20 cellular contexts compared by ENCODE assay signal in the genomic region with DNA sequence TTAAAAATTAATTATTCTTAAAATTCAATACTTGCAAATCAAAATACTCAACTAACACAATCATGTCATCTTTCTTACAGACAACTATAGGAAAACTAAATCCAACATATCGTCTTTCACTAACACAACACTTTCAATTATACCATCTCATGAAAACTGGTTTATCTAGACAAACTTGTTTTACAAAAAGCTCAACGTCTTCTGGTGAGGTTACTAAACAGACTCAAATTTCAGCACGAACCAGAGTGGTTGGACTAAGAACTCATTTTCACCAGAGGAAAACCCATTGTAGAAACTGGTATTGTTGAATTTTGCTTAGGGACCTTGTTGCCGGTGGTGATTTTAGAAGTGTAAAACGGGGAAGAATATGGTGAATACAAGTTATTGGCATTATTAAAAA. TPM values are rescaled to one million over a fixed set of nuclear protein-coding genes. Genes with fewer than 3 reads are reported as not detected.
DNase-seq lines count a peak whose midpoint lies in the region; ATAC-seq lines count a peak whose summit lies in the region.
"Had no signal": no experiment of that assay in that cellular context is flagged by ENCODE, and none has a peak within 500 bp of the region (broad histone marks: within the 10 kb centered on the region; RNA-seq: fewer than 3 reads in every experiment).

No MANE protein-coding gene starts in this region.

- peak overlapping the region; percentile 75 for H3K27ac Mint-ChIP-seq in activated T-cell treated with anti-CD3 and anti-CD28 coated beads, Interleukin-2, amount 50 U/mL, for 72 hours
- H3K27ac Mint-ChIP-seq in activated T-helper 2 cell treated with anti-CD3 and anti-CD28 coated beads, Interferon-gamma antibody, Interleukin-2, Interleukin-4, amounts not matched to agents 10 μg/mL and 5 μg/mL and 100 μg/mL, durations not matched to agents 14 hours and 24 hours and 36 hours, result no peak overlapping the region
- H3K27ac Mint-ChIP-seq: activated CD8-positive, alpha-beta memory T cell treated with anti-CD3 and anti-CD28 coated beads, Interleukin-2, amount 10 ng/mL, durations not matched to agents 7 days and 5 days; nephron had no signal

- no peak for DNase-seq in activated T-cell treated with anti-CD3 and anti-CD28 coated beads, Interleukin-2, amount 50 U/mL, for 72 hours
- no peak for DNase-seq in activated T-cell treated with anti-CD3 and anti-CD28 coated beads, Interleukin-2, amount 50 U/mL, for 4 hours
- DNase-seq in NCI-H526 treated with DMSO at 0.1 percent for 48 hours (lab: John Stamatoyannopoulos, UW) (peak; percentile 27), MV-4-11 (lab: John Stamatoyannopoulos, UW) (no peak), NCI-H1092 (lab: John Stamatoyannopoulos, UW) (no peak)
- no peak for DNase-seq in activated T-helper 2 cell treated with anti-CD3 and anti-CD28 coated beads, Interferon-gamma antibody, Interleukin-2, Interleukin-4, amounts not matched to agents 10 μg/mL and 5 μg/mL and 100 μg/mL, durations not matched to agents 14 hours and 24 hours and 36 hours (ENCODE audit: low spot score)
- DNase-seq: activated CD8-positive, alpha-beta memory T cell treated with anti-CD3 and anti-CD28 coated beads, Interleukin-2, amount 10 ng/mL, durations not matched to agents 7 days and 5 days; activated gamma-delta T cell; central memory CD4-positive, alpha-beta T cell; erythroblast; gastrocnemius medialis; IMR-90; NCI-H187 treated with DMSO at 0.1 percent for 48 hours; NCI-H774; stimulated activated CD4-positive, alpha-beta T cell treated with anti-CD3 and anti-CD28 coated beads, Interleukin-2, amount 100 ng/mL, for 48 hours; stomach; T1000 had no signal

- H3K4me1 Mint-ChIP-seq in activated T-cell treated with anti-CD3 and anti-CD28 coated beads, Interleukin-2, amount 50 U/mL, for 72 hours (ENCODE audit: low read depth), result no peaks in the 10 kb centered on the region
- H3K4me1 Mint-ChIP-seq in activated T-cell treated with anti-CD3 and anti-CD28 coated beads, Interleukin-2, amount 50 U/mL, for 4 hours (ENCODE audit: low read depth), result peaks cover 5% of the 10 kb centered on the region
- peaks cover 5% of the 10 kb centered on the region for H3K4me1 Mint-ChIP-seq in activated T-helper 2 cell treated with anti-CD3 and anti-CD28 coated beads, Interferon-gamma antibody, Interleukin-2, Interleukin-4, amounts not matched to agents 10 μg/mL and 5 μg/mL and 100 μg/mL, durations not matched to agents 14 hours and 24 hours and 36 hours (ENCODE audit: low read depth)
- H3K4me1 Mint-ChIP-seq: nephron had no signal

- H3K4me3 Mint-ChIP-seq in activated T-cell treated with anti-CD3 and anti-CD28 coated beads, Interleukin-2, amount 50 U/mL, for 72 hours, result no peak overlapping the region
- H3K4me3 Mint-ChIP-seq in activated T-cell treated with anti-CD3 and anti-CD28 coated beads, Interleukin-2, amount 50 U/mL, for 4 hours, result no peak overlapping the region
- no peak overlapping the region for H3K4me3 Mint-ChIP-seq in activated T-helper 2 cell treated with anti-CD3 and anti-CD28 coated beads, Interferon-gamma antibody, Interleukin-2, Interleukin-4, amounts not matched to agents 10 μg/mL and 5 μg/mL and 100 μg/mL, durations not matched to agents 14 hours and 24 hours and 36 hours (ENCODE audit: low read depth)
- H3K4me3 Mint-ChIP-seq: activated CD8-positive, alpha-beta memory T cell treated with anti-CD3 and anti-CD28 coated beads, Interleukin-2, amount 10 ng/mL, durations not matched to agents 7 days and 5 days; nephron had no signal

- H3K9me3 Mint-ChIP-seq in activated T-cell treated with anti-CD3 and anti-CD28 coated beads, Interleukin-2, amount 50 U/mL, for 72 hours, result no peaks in the 10 kb centered on the region
- no peaks in the 10 kb centered on the region for H3K9me3 Mint-ChIP-seq in activated T-cell treated with anti-CD3 and anti-CD28 coated beads, Interleukin-2, amount 50 U/mL, for 4 hours
- H3K9me3 Mint-ChIP-seq in activated T-helper 2 cell treated with anti-CD3 and anti-CD28 coated beads, Interferon-gamma antibody, Interleukin-2, Interleukin-4, amounts not matched to agents 10 μg/mL and 5 μg/mL and 100 μg/mL, durations not matched to agents 14 hours and 24 hours and 36 hours, result no peaks in the 10 kb centered on the region
- H3K9me3 Mint-ChIP-seq: nephron had no signal

- intact Hi-C loops in activated T-helper 2 cell treated with anti-CD3 and anti-CD28 coated beads, Interferon-gamma antibody, Interleukin-2, Interleukin-4, amounts not matched to agents 10 μg/mL and 5 μg/mL and 100 μg/mL, durations not matched to agents 14 hours and 24 hours and 36 hours (cut with micrococcal nuclease), result no loop called here

- no peaks in the 10 kb centered on the region for H3K27me3 Mint-ChIP-seq in activated T-cell treated with anti-CD3 and anti-CD28 coated beads, Interleukin-2, amount 50 U/mL, for 72 hours (ENCODE audit: low read depth)
- H3K27me3 Mint-ChIP-seq in activated T-cell treated with anti-CD3 and anti-CD28 coated beads, Interleukin-2, amount 50 U/mL, for 4 hours (ENCODE audit: low read depth), result no peaks in the 10 kb centered on the region
- no peaks in the 10 kb centered on the region for H3K27me3 Mint-ChIP-seq in activated T-helper 2 cell treated with anti-CD3 and anti-CD28 coated beads, Interferon-gamma antibody, Interleukin-2, Interleukin-4, amounts not matched to agents 10 μg/mL and 5 μg/mL and 100 μg/mL, durations not matched to agents 14 hours and 24 hours and 36 hours (ENCODE audit: low read depth)
- H3K27me3 Mint-ChIP-seq: activated CD8-positive, alpha-beta memory T cell treated with anti-CD3 and anti-CD28 coated beads, Interleukin-2, amount 10 ng/mL, durations not matched to agents 7 days and 5 days had no signal

- H3K36me3 Mint-ChIP-seq in activated T-cell treated with anti-CD3 and anti-CD28 coated beads, Interleukin-2, amount 50 U/mL, for 72 hours (ENCODE audit: insufficient read depth in 2 of 2), result peaks cover 6 to 31% of the 10 kb centered on the region in 2 donors
- H3K36me3 Mint-ChIP-seq in activated T-cell treated with anti-CD3 and anti-CD28 coated beads, Interleukin-2, amount 50 U/mL, for 4 hours (ENCODE audit: insufficient read depth), result peaks cover 26% of the 10 kb centered on the region
- peaks cover 57% of the 10 kb centered on the region for H3K36me3 Mint-ChIP-seq in activated T-helper 2 cell treated with anti-CD3 and anti-CD28 coated beads, Interferon-gamma antibody, Interleukin-2, Interleukin-4, amounts not matched to agents 10 μg/mL and 5 μg/mL and 100 μg/mL, durations not matched to agents 14 hours and 24 hours and 36 hours (ENCODE audit: low read depth)

- ATAC-seq in activated T-cell treated with anti-CD3 and anti-CD28 coated beads, Interleukin-2, amount 50 U/mL, for 72 hours (replicated peaks in 1 of 2), result no peak
- no peak for ATAC-seq in activated T-cell treated with anti-CD3 and anti-CD28 coated beads, Interleukin-2, amount 50 U/mL, for 4 hours
- ATAC-seq in esophagus mucosa (peak; percentile 86), HG03442 (IDR thresholded peaks at IDR 0.05; ENCODE audit: unreplicated experiment) (no peak)
- ATAC-seq: activated CD8-positive, alpha-beta memory T cell treated with anti-CD3 and anti-CD28 coated beads, Interleukin-2, amount 10 ng/mL, durations not matched to agents 7 days and 5 days; gastrocnemius medialis had no signal

RNA-seq across cellular contexts. Expression of gene NUP98, which starts 52.2 kb away (rescaled TPM):
- 100 to 1,000 TPM; 141 to 149 TPM for total RNA-seq in activated T-cell treated with anti-CD3 and anti-CD28 coated beads, Interleukin-2, amount 50 U/mL, for 72 hours
- total RNA-seq in activated T-cell treated with anti-CD3 and anti-CD28 coated beads, Interleukin-2, amount 50 U/mL, for 4 hours, result 100 to 1,000 TPM; 118 to 124 (median 119) TPM
- total RNA-seq in esophagus mucosa, result 55.1 TPM
- 123 and 131 TPM in 2 replicates for total RNA-seq in activated T-helper 2 cell treated with anti-CD3 and anti-CD28 coated beads, Interferon-gamma antibody, Interleukin-2, Interleukin-4, amounts not matched to agents 10 μg/mL and 5 μg/mL and 100 μg/mL, durations not matched to agents 14 hours and 24 hours and 36 hours
